10 cellular contexts compared by ENCODE assay signal in genomic region chr6:89951574-89952360, GRCh38. TPM values are rescaled to one million over a fixed set of nuclear protein-coding genes. Genes with fewer than 3 reads are reported as not detected.
DNase-seq lines count a peak whose midpoint lies in the region; ATAC-seq and TF ChIP-seq lines count a peak whose summit lies in the region.
"Had no signal": no experiment of that assay in that cellular context is flagged by ENCODE, and none has a peak within 500 bp of the region (broad histone marks: within the 10 kb centered on the region; RNA-seq: fewer than 3 reads in every experiment).

No MANE protein-coding gene starts in this region.

- CTCF ChIA-PET in OCI-LY7 (lab: Charles Lee; ENCODE audit: unreplicated experiment): no interaction called here

- H2AFZ ChIP-seq in OCI-LY7 (ENCODE audit: low read length): no peak overlapping the region

- H3K4me1 Mint-ChIP-seq in memory B cell: peaks cover 29% of the 10 kb centered on the region

- ATAC-seq in memory B cell (ENCODE audit: low read depth) (no peak), GM19351 (IDR thresholded peaks at IDR 0.05; ENCODE audit: unreplicated experiment) (no peak)

- WGBS in esophagus muscularis mucosa: 74% methylated on average over 17 of the region's 19 CpGs

- H3K4me2 ChIP-seq in OCI-LY7 (ENCODE audit: low read length): no peak overlapping the region

- H3K36me3 ChIP-seq in OCI-LY7 (ENCODE audit: insufficient read depth, low read length) (peaks cover 93% of the 10 kb centered on the region), esophagus muscularis mucosa (peaks cover 9 to 24% (median 17%) of the 10 kb centered on the region in 4 donors)

- DNase-seq in COR-L47 (lab: John Stamatoyannopoulos, UW) (peak; percentile 55), M059J (ENCODE audit: low read depth) (peak; percentile 44), astrocyte of the hippocampus (ENCODE audit: low read depth, low spot score) (peak; percentile 80), memory B cell (ENCODE audit: low spot score in 2 of 2) (no peak), COLO829 (ENCODE audit: low spot score) (no peak), OCI-LY7 (ENCODE audit: low spot score) (no peak), esophagus muscularis mucosa (ENCODE audit: extremely low spot score) (no peak)

- no peak overlapping the region for H3K4me3 Mint-ChIP-seq in memory B cell

- no peaks in the 10 kb centered on the region for H3K9me3 Mint-ChIP-seq in memory B cell

- H3K4me3 ChIP-seq in OCI-LY7 (ENCODE audit: low read depth, low read length, poor library complexity, severe bottlenecking): no peak overlapping the region
- no peak overlapping the region for H3K4me3 ChIP-seq in esophagus muscularis mucosa

- H3K27ac ChIP-seq in OCI-LY7 (ENCODE audit: low read depth, low read length, poor library complexity, severe bottlenecking): no peak overlapping the region
- no peak overlapping the region for H3K27ac ChIP-seq in esophagus muscularis mucosa (replicated peaks in 1 of 4)

- no peaks in the 10 kb centered on the region for H3K9me2 ChIP-seq in OCI-LY7 (ENCODE audit: insufficient read depth, low read length)

- TF ChIP-seq POLR2A in esophagus muscularis mucosa (IDR thresholded peaks at IDR 0.05; ENCODE audit: low read depth): no peak

- H3K27me3 Mint-ChIP-seq in memory B cell: no peaks in the 10 kb centered on the region

- TF ChIP-seq CTCF in OCI-LY7 (conservative IDR thresholded peaks at IDR 0.05; ENCODE audit: low read length) (no peak), esophagus muscularis mucosa (IDR thresholded peaks at IDR 0.05) (no peak)

- TF ChIP-seq EP300 in esophagus muscularis mucosa (IDR thresholded peaks at IDR 0.05): no peak

- peaks cover 25% of the 10 kb centered on the region for H3K36me3 Mint-ChIP-seq in memory B cell

- no peaks in the 10 kb centered on the region for H3K27me3 ChIP-seq in esophagus muscularis mucosa

- H3K9me3 ChIP-seq in OCI-LY7 (ENCODE audit: low read length) (no peaks in the 10 kb centered on the region), esophagus muscularis mucosa (no peaks in the 10 kb centered on the region)

- peak overlapping the region; percentile 85 for H3K27ac Mint-ChIP-seq in memory B cell

- no peaks in the 10 kb centered on the region for H3K4me1 ChIP-seq in OCI-LY7 (ENCODE audit: insufficient read depth, low read length, poor library complexity, severe bottlenecking)
- no peaks in the 10 kb centered on the region for H3K4me1 ChIP-seq in esophagus muscularis mucosa

- H3K79me2 ChIP-seq in OCI-LY7 (ENCODE audit: insufficient read depth, low read depth, low read length): no peaks in the 10 kb centered on the region

- BruUV-seq in OCI-LY7 (replicated peaks; lab: Mats Ljungman, UMichigan): no TSS peak

- intact Hi-C loops in OCI-LY7 (cut with micrococcal nuclease; ENCODE audit: unreplicated experiment): no loop called here
- intact Hi-C loops in esophagus muscularis mucosa (cut with DNase I): no loop called here

- H4K20me1 ChIP-seq in OCI-LY7 (ENCODE audit: insufficient read depth, low read length): no peaks in the 10 kb centered on the region

- POLR2A ChIA-PET in OCI-LY7 (lab: Charles Lee): interaction anchor here (0.6 kb wide), 1 partner anchor 69 kb away, joined by 3 read pairs; no protein-coding TSS in a partner anchor

RNA-seq across cellular contexts. Expression of gene GJA10, which starts 57.5 kb away (rescaled TPM):
- not detected in 2 replicates for total RNA-seq in M059J (2014; rRNA removed; shearing (Covaris generic))
- total RNA-seq in OCI-LY7 (2014; rRNA removed; shearing (Covaris generic)): not detected in 2 replicates
- total RNA-seq in OCI-LY7 (2022) (not detected in 2 replicates), esophagus muscularis mucosa (not detected)
- total RNA-seq: activated CD8-positive, alpha-beta memory T cell treated with anti-CD3 and anti-CD28 coated beads for 36 hours; HT-29 had no signal

Comparison
In these comparisons a context has a peak if more than half of its experiments do, and no peak if none do; other contexts are left out.
1. DNase-seq: peak in COR-L47 (single experiment), M059J (single experiment) and astrocyte of the hippocampus (single experiment); none in memory B cell (0 of 2), COLO829 (single experiment), OCI-LY7 (single experiment) and esophagus muscularis mucosa (single experiment).